In genomic region chr4:150573534-150573933, GRCh38 we compare ENCODE assay signal across 1 cellular context.
TF ChIP-seq lines count a peak whose summit lies in the region.

No MANE protein-coding gene starts in this region.

TF ChIP-seq in IMR-90, 13 proteins besides CTCF, POLR2A, EP300 and RAD21 (continued from another document):
- TF ChIP-seq MXI1 (IDR thresholded peaks at IDR 0.05; ENCODE audit: borderline replicate concordance, low read depth, low read length) (no peak), RFX5 (IDR thresholded peaks at IDR 0.05; ENCODE audit: low read depth, low read length) (no peak), USF2 (IDR thresholded peaks at IDR 0.05; ENCODE audit: low read depth, low read length) (no peak), NFE2L2 (IDR thresholded peaks at IDR 0.05; ENCODE audit: low read depth, low read length) (no peak), BHLHE40 (IDR thresholded peaks at IDR 0.05; ENCODE audit: low read depth, low read length) (no peak), ELK1 (IDR thresholded peaks at IDR 0.05; ENCODE audit: borderline replicate concordance, low read depth, low read length) (no peak), CEBPB (IDR thresholded peaks at IDR 0.05; ENCODE audit: low read depth, low read length) (no peak)
TF ChIP-seq in IMR-90: peak in this region for 0.
